13 cellular contexts compared by ENCODE assay signal in genomic region chr4:38563703-38564490, GRCh38.
DNase-seq lines count a peak whose midpoint lies in the region; ATAC-seq and TF ChIP-seq lines count a peak whose summit lies in the region.
"Had no signal": no experiment of that assay in that cellular context is flagged by ENCODE, and none has a peak within 500 bp of the region (broad histone marks: within the 10 kb centered on the region; RNA-seq: fewer than 3 reads in every experiment).

No MANE protein-coding gene starts in this region.

- 0 out of 2 replicates have a peak, but pooled peaks cover 12% of the 10 kb centered on the region for H3F3A ChIP-seq in GM23248 (ENCODE audit: insufficient read depth)

- H3K23ac ChIP-seq in IMR-90 (ENCODE audit: low read depth, low read length): no peak overlapping the region

- DNase-seq in IMR-90 (peak; percentile 33), NCI-H345 (lab: John Stamatoyannopoulos, UW) (peak; percentile 74), dorsolateral prefrontal cortex (peak; percentile 24 to 79 (median 62)), pons (ENCODE audit: low spot score) (peak; percentile 81), GM13977 (ENCODE audit: low spot score) (no peak), GM23248 (no peak), ovary (no peak)
- no peak for DNase-seq in activated effector memory CD4-positive, alpha-beta T cell treated with anti-CD3 and anti-CD28 coated beads, Interleukin-2, amount 50 U/mL, for 16 hours
- DNase-seq: activated CD8-positive, alpha-beta T cell treated with anti-CD3 and anti-CD28 coated beads for 36 hours; KBM-7; spleen had no signal

- H3K9me3 ChIP-seq in IMR-90 (ENCODE audit: control insufficient read depth, insufficient read depth, low read length): no peaks in the 10 kb centered on the region
- no peaks in the 10 kb centered on the region for H3K9me3 ChIP-seq in GM23248 (ENCODE audit: low read depth)
- H3K9me3 ChIP-seq in ovary: no peaks in the 10 kb centered on the region
- H3K9me3 ChIP-seq: BLaER1 treated with 17β-estradiol and CSF1 and Interleukin-3, amounts not matched to agents 10 nM and 100 nM; spleen had no signal

- H3K9me1 ChIP-seq in IMR-90 (ENCODE audit: insufficient read depth, low read length): peaks cover 14% of the 10 kb centered on the region; the same call in 1 of the 2 replicates

- peak overlapping the region; percentile 18; the same call in 1 of the 2 replicates for H3K14ac ChIP-seq in IMR-90 (replicated peaks; ENCODE audit: low read depth, low read length)

- H4K20me1 ChIP-seq in IMR-90 (ENCODE audit: insufficient read depth, low read length) (no peaks in the 10 kb centered on the region), GM23248 (ENCODE audit: insufficient read depth) (no peaks in the 10 kb centered on the region)
- H4K20me1 ChIP-seq: BLaER1 treated with 17β-estradiol and CSF1 and Interleukin-3, amounts not matched to agents 10 nM and 100 nM had no signal

- peak overlapping the region; percentile 6; the same call in 1 of the 2 replicates for H2BK20ac ChIP-seq in IMR-90 (ENCODE audit: low read depth, low read length)

- 70% methylated on average over 2 of the region's 9 CpGs; no CpG with 5 or more reads in 1 of the 2 experiments for WGBS in IMR-90 (ENCODE audit: extremely low coverage in 2 of 2, insufficient read length in 1 of 2), 2 experiments
- WGBS in GM23248 (ENCODE audit: low coverage in 1 of 2, low lambda C conversion rate in 2 of 2, missing lambda C conversion rate in 2 of 2), 2 experiments: 53 to 58% methylated on average over 9 of the region's 9 CpGs
- 46 to 55% (median 53%) methylated on average over 9 of the region's 9 CpGs for WGBS in ovary, 3 donors

- H3K36me3 ChIP-seq in IMR-90 (ENCODE audit: control insufficient read depth, insufficient read depth, low read length) (no peaks in the 10 kb centered on the region), GM23248 (ENCODE audit: low read depth) (no peaks in the 10 kb centered on the region), ovary (no peaks in the 10 kb centered on the region)
- H3K36me3 ChIP-seq: BLaER1 treated with 17β-estradiol and CSF1 and Interleukin-3, amounts not matched to agents 10 nM and 100 nM; spleen had no signal

- no peaks in the 10 kb centered on the region for H3K9me2 ChIP-seq in GM23248 (ENCODE audit: insufficient read depth)

- peak overlapping the region; percentile 43 for H4K91ac ChIP-seq in IMR-90 (ENCODE audit: insufficient read depth, low read depth, low read length)

- no peak overlapping the region for H3K4me3 ChIP-seq in IMR-90 (ENCODE audit: insufficient read depth, low read depth, low read length)
- peak overlapping the region in 54 of 59 donors; percentile 9 to 65 (median 41) for H3K4me3 ChIP-seq in dorsolateral prefrontal cortex
- no peak overlapping the region for H3K4me3 ChIP-seq in GM23248
- H3K4me3 ChIP-seq in ovary: no peak overlapping the region
- H3K4me3 ChIP-seq: BLaER1 treated with 17β-estradiol and CSF1 and Interleukin-3, amounts not matched to agents 10 nM and 100 nM; spleen had no signal

- no peak overlapping the region for H2AFZ ChIP-seq in IMR-90 (replicated peaks; ENCODE audit: low read length, poor library complexity)
- H2AFZ ChIP-seq in GM23248: no peak overlapping the region

- H3K4me1 ChIP-seq in IMR-90 (ENCODE audit: control insufficient read depth, insufficient read depth, low read length) (peaks cover 18% of the 10 kb centered on the region), GM23248 (ENCODE audit: insufficient read depth) (peaks cover 16% of the 10 kb centered on the region), ovary (ENCODE audit: insufficient read depth) (peaks cover 6% of the 10 kb centered on the region)

- H3K9ac ChIP-seq in IMR-90 (ENCODE audit: low read depth, low read length): no peak overlapping the region
- no peak overlapping the region for H3K9ac ChIP-seq in GM23248
- H3K9ac ChIP-seq: BLaER1 treated with 17β-estradiol and CSF1 and Interleukin-3, amounts not matched to agents 10 nM and 100 nM had no signal

- H3K56ac ChIP-seq in IMR-90 (ENCODE audit: extremely low read depth, insufficient read depth, low read length): no peak overlapping the region

- TF ChIP-seq EP300 in ovary (IDR thresholded peaks at IDR 0.05): no peak

- TF ChIP-seq CTCF in IMR-90 (conservative IDR thresholded peaks at IDR 0.05; ENCODE audit: low read depth, low read length): no peak
- peak in 3 of 56 donors; percentile 15 to 32 (median 25) for TF ChIP-seq CTCF in dorsolateral prefrontal cortex (IDR thresholded peaks at IDR 0.05 in 54 of 56, conservative IDR thresholded peaks at IDR 0.05 in 2 of 56; ENCODE audit: low read depth in 1 of 56, partially characterized antibody in 56 of 56)
- TF ChIP-seq CTCF in GM13977 (IDR thresholded peaks at IDR 0.05; ENCODE audit: extremely low read depth, insufficient read depth, missing control alignments): no peak
- no peak for TF ChIP-seq CTCF in ovary (IDR thresholded peaks at IDR 0.05)

- no peak for TF ChIP-seq RAD21 in IMR-90 (IDR thresholded peaks at IDR 0.05; ENCODE audit: low read length)

- in situ Hi-C loops in IMR-90 (cut with MboI; ENCODE audit: low sequenced_read_pairs): no loop called here
- in situ Hi-C loops in GM13977 (cut with MboI; ENCODE audit: low pct_unique_long_range_greater_than_20kb, low sequenced_read_pairs, unreplicated experiment): no loop called here
- in situ Hi-C loops in GM23248 (cut with MboI): no loop called here

- peak overlapping the region; percentile 9; the same call in 1 of the 2 replicates for H3K18ac ChIP-seq in IMR-90 (ENCODE audit: low read depth, low read length)

- no peak overlapping the region for H3K27ac ChIP-seq in IMR-90 (ENCODE audit: insufficient read depth, low read length)
- H3K27ac ChIP-seq in dorsolateral prefrontal cortex: peak overlapping the region in 46 of 59 donors; percentile 3 to 90 (median 69)
- no peak overlapping the region for H3K27ac ChIP-seq in GM23248
- no peak overlapping the region for H3K27ac ChIP-seq in ovary

- H2BK5ac ChIP-seq in IMR-90 (ENCODE audit: low read depth, low read length, poor library complexity, severe bottlenecking): no peak overlapping the region

- H4K8ac ChIP-seq in IMR-90 (ENCODE audit: low read depth in 2 of 2, low read length in 2 of 2): no peak overlapping the region

- H3K79me2 ChIP-seq in GM23248 (ENCODE audit: insufficient read depth): no peaks in the 10 kb centered on the region

- dilution Hi-C loops in IMR-90 (cut with HindIII; ENCODE audit: low sequenced_read_pairs, unreplicated experiment): no loop called here

- H3K4ac ChIP-seq in IMR-90 (ENCODE audit: low read depth, low read length): peak overlapping the region; percentile 24; the same call in 1 of the 2 replicates

- H2AK5ac ChIP-seq in IMR-90 (ENCODE audit: low read depth, low read length): peak overlapping the region; percentile 24; the same call in 1 of the 2 replicates

- no peak overlapping the region; the same call in 1 of the 2 replicates for H4K5ac ChIP-seq in IMR-90 (ENCODE audit: low read depth, low read length)

- no TSS peak for BruUV-seq in IMR-90 (replicated peaks; lab: Mats Ljungman, UMichigan)

- ATAC-seq in IMR-90 (ENCODE audit: low read depth): no peak
- ATAC-seq: activated CD8-positive, alpha-beta T cell treated with anti-CD3 and anti-CD28 coated beads for 36 hours; activated naive CD4-positive, alpha-beta T cell treated with anti-CD3 and anti-CD28 coated beads, Interleukin-2, amount 50 U/mL, for 72 hours had no signal

- H3K4me2 ChIP-seq in IMR-90 (ENCODE audit: low read depth, low read length) (no peak overlapping the region; the same call in 1 of the 2 replicates), GM23248 (ENCODE audit: unreplicated experiment) (no peak overlapping the region)

- H3K27me3 ChIP-seq in IMR-90 (ENCODE audit: control insufficient read depth, insufficient read depth, low read length) (no peaks in the 10 kb centered on the region), dorsolateral prefrontal cortex (no peaks in the 10 kb centered on the region), GM23248 (replicated peaks; ENCODE audit: insufficient read depth) (no peaks in the 10 kb centered on the region), ovary (no peaks in the 10 kb centered on the region)
- H3K27me3 ChIP-seq: BLaER1 treated with 17β-estradiol and CSF1 and Interleukin-3, amounts not matched to agents 10 nM and 100 nM; spleen had no signal

- CTCF ChIA-PET in IMR-90 (lab: Yijun Ruan, JAX): no interaction called here

- H2BK120ac ChIP-seq in IMR-90 (ENCODE audit: low read depth, low read length): peak overlapping the region; percentile 35

- peak overlapping the region; percentile 23; the same call in 1 of the 3 replicates for H2BK15ac ChIP-seq in IMR-90 (ENCODE audit: low read depth, low read length)

- POLR2A ChIA-PET in IMR-90 (lab: Charles Lee; ENCODE audit: unreplicated experiment): no interaction called here

- intact Hi-C loops in IMR-90 (cut with micrococcal nuclease) (loop anchor here (2.0 to 5.0 kb wide), 3 partner anchors 38 to 242 kb away; no protein-coding TSS in a partner anchor), dorsolateral prefrontal cortex (cut with DNase I) (loop anchor here (5.0 to 10.0 kb wide), 3 partner anchors 98 to 379 kb away; partner anchors contain the start of gene KLF3 (in 1 of the 2)), ovary (cut with DNase I) (no loop called here)

- no peak overlapping the region for H2AK9ac ChIP-seq in IMR-90 (replicated peaks; ENCODE audit: low read depth, low read length, poor library complexity)

- TF ChIP-seq POLR2A in IMR-90 (IDR thresholded peaks at IDR 0.05; ENCODE audit: low read depth, low read length) (no peak), ovary (IDR thresholded peaks at IDR 0.05) (no peak)

- no peaks in the 10 kb centered on the region for H3K79me1 ChIP-seq in IMR-90 (ENCODE audit: low read depth in 1 of 2, low read length in 2 of 2)

TF ChIP-seq in IMR-90, 13 proteins besides CTCF, POLR2A, EP300 and RAD21:
- TF ChIP-seq MXI1 (IDR thresholded peaks at IDR 0.05; ENCODE audit: borderline replicate concordance, low read depth, low read length): no peak
- no peak for TF ChIP-seq RCOR1 (IDR thresholded peaks at IDR 0.05; ENCODE audit: insufficient replicate concordance, low read length)
- TF ChIP-seq MAZ (IDR thresholded peaks at IDR 0.05; ENCODE audit: borderline replicate concordance, low read depth, low read length): no peak
- TF ChIP-seq USF2 (IDR thresholded peaks at IDR 0.05; ENCODE audit: low read depth, low read length): no peak
- no peak for TF ChIP-seq SMC3 (IDR thresholded peaks at IDR 0.05; ENCODE audit: low read depth, low read length)

Comparison
In these comparisons a context has a peak if more than half of its experiments do, and no peak if none do; other contexts are left out.
1. DNase-seq: peak in IMR-90 (single experiment), NCI-H345 (single experiment), dorsolateral prefrontal cortex (10 of 10) and pons (single experiment); none in GM13977 (single experiment), GM23248 (single experiment), ovary (0 of 5) and activated effector memory CD4-positive, alpha-beta T cell treated with anti-CD3 and anti-CD28 coated beads, Interleukin-2, amount 50 U/mL, for 16 hours (single experiment).
2. H3K27ac ChIP-seq: peak in dorsolateral prefrontal cortex (46 of 59); none in IMR-90 (single experiment), GM23248 (single experiment) and ovary (0 of 2).
3. H3K4me3 ChIP-seq: peak in dorsolateral prefrontal cortex (54 of 59); none in IMR-90 (single experiment), GM23248 (single experiment) and ovary (single experiment).
4. intact Hi-C loops: an anchor here in IMR-90 (2.0 to 5.0 kb wide) and dorsolateral prefrontal cortex (5.0 to 10.0 kb wide); none called in ovary.